ENCODE assay signal across 27 cellular contexts in the genomic region with DNA sequence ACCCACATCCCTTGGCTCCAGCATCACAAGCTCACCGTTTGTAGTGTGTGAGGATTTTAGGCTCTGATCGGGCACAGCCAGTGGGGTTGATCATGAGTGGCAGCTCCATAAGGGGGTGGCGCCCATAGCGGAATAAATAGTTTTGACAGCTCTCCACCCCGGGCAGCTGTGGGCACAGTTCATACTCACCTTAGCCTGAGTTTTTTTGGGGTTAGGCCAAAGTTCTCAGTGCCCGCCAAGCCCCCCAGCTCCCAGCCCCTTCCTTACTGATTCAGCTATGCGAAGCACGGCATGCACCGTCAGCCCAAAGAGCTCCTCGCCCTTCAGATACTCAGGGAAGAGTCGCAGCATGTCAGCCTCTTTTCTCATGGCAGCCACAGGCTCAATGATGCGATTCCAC. TPM values are rescaled to one million over a fixed set of nuclear protein-coding genes. Genes with fewer than 3 reads are reported as not detected.
DNase-seq lines count a peak whose midpoint lies in the region; ATAC-seq and TF ChIP-seq lines count a peak whose summit lies in the region.
"Had no signal": no experiment of that assay in that cellular context is flagged by ENCODE, and none has a peak within 500 bp of the region (broad histone marks: within the 10 kb centered on the region; RNA-seq: fewer than 3 reads in every experiment).

No MANE protein-coding gene starts in this region.

- no peaks in the 10 kb centered on the region for H3K27me3 ChIP-seq in CD8-positive, alpha-beta T cell (ENCODE audit: insufficient read depth, low read length)
- H3K27me3 ChIP-seq in osteoblast (ENCODE audit: insufficient read depth, low read length), result no peaks in the 10 kb centered on the region
- H3K27me3 ChIP-seq in mesenchymal stem cell (ENCODE audit: control insufficient read depth in 1 of 2, insufficient read depth in 1 of 2, low read length in 2 of 2), result no peaks in the 10 kb centered on the region
- H3K27me3 ChIP-seq: BLaER1 treated with 17β-estradiol and CSF1 and Interleukin-3, amounts not matched to agents 10 nM and 100 nM; MG63 had no signal

- no peak overlapping the region for H3K14ac ChIP-seq in mesenchymal stem cell (ENCODE audit: low read length in 2 of 2)

- no peak overlapping the region for H3K4me3 ChIP-seq in CD8-positive, alpha-beta T cell (ENCODE audit: low read depth, low read length)
- H3K4me3 ChIP-seq in osteoblast (ENCODE audit: insufficient read depth, low read length), result no peak overlapping the region
- H3K4me3 ChIP-seq in mesenchymal stem cell (ENCODE audit: insufficient read depth in 1 of 2, low read depth in 1 of 2, low read length in 2 of 2), result no peak overlapping the region
- H3K4me3 ChIP-seq: BLaER1 treated with 17β-estradiol and CSF1 and Interleukin-3, amounts not matched to agents 10 nM and 100 nM; MG63; PC-9 had no signal

- peaks cover 11% of the 10 kb centered on the region for H3K79me2 ChIP-seq in osteoblast (ENCODE audit: insufficient read depth, low read length)

- no peak for DNase-seq in CD8-positive, alpha-beta T cell
- DNase-seq in osteoblast (ENCODE audit: insufficient read length, low spot score, missing footprints), result peak; percentile 53
- DNase-seq in mesenchymal stem cell, result no peak
- no peak for DNase-seq in Right ventricle myocardium inferior (ENCODE audit: missing footprints)
- DNase-seq: AML-193; DMS153; DND-41; KBM-7; MG63; NCI-H1105 treated with DMSO at 0.1 percent for 48 hours; NCI-H146; NCI-H1930; NCI-H446; NCI-H526; NCI-H82; NK-92 treated with Interleukin-12 subunit alpha and Interleukin-12 subunit beta, amount 100 ng/mL, for 24 hours; PC-9; SHP77 had no signal

- H4K8ac ChIP-seq in mesenchymal stem cell (ENCODE audit: low read length), result no peak overlapping the region

- no peaks in the 10 kb centered on the region for H3K9me3 ChIP-seq in CD8-positive, alpha-beta T cell (ENCODE audit: low read length)
- H3K9me3 ChIP-seq in osteoblast (ENCODE audit: low read depth, low read length), result no peaks in the 10 kb centered on the region
- H3K9me3 ChIP-seq in mesenchymal stem cell (ENCODE audit: control insufficient read depth, low read length), result no peaks in the 10 kb centered on the region
- H3K9me3 ChIP-seq: BLaER1 treated with 17β-estradiol and CSF1 and Interleukin-3, amounts not matched to agents 10 nM and 100 nM; MG63 had no signal

- no peaks in the 10 kb centered on the region for H3K9me3 Mint-ChIP-seq in CD8-positive, alpha-beta T cell
- no peaks in the 10 kb centered on the region for H3K9me3 Mint-ChIP-seq in activated T-helper 17 cell treated with anti-CD3 and anti-CD28 coated beads, Interleukin-2, amount 50 U/mL, for 72 hours

- peaks cover 4% of the 10 kb centered on the region for H3K4me1 ChIP-seq in CD8-positive, alpha-beta T cell (ENCODE audit: insufficient read depth, low read length)
- H3K4me1 ChIP-seq in osteoblast (ENCODE audit: insufficient read depth, low read length) (peaks cover 5% of the 10 kb centered on the region), mesenchymal stem cell (ENCODE audit: control insufficient read depth, insufficient read depth, low read depth, low read length) (no peaks in the 10 kb centered on the region)

- H4K91ac ChIP-seq in mesenchymal stem cell (ENCODE audit: low read length), result no peak overlapping the region

- peaks cover 5% of the 10 kb centered on the region for H3K4me1 Mint-ChIP-seq in CD8-positive, alpha-beta T cell (ENCODE audit: low read depth)
- H3K4me1 Mint-ChIP-seq in activated T-helper 17 cell treated with anti-CD3 and anti-CD28 coated beads, Interleukin-2, amount 50 U/mL, for 72 hours, result peaks cover 6% of the 10 kb centered on the region

- no peak overlapping the region for H2AK5ac ChIP-seq in mesenchymal stem cell (ENCODE audit: low read length, severe bottlenecking)

- H3K18ac ChIP-seq in mesenchymal stem cell (ENCODE audit: low read depth in 1 of 2, low read length in 2 of 2), result no peak overlapping the region

- no peaks in the 10 kb centered on the region for H3K27me3 Mint-ChIP-seq in CD8-positive, alpha-beta T cell (ENCODE audit: low read depth)
- H3K27me3 Mint-ChIP-seq in activated T-helper 17 cell treated with anti-CD3 and anti-CD28 coated beads, Interleukin-2, amount 50 U/mL, for 72 hours, result no peaks in the 10 kb centered on the region

- no peak overlapping the region for H2BK5ac ChIP-seq in mesenchymal stem cell (ENCODE audit: low read depth, low read length, poor library complexity, severe bottlenecking)

- peaks cover 6% of the 10 kb centered on the region for H4K20me1 ChIP-seq in osteoblast (ENCODE audit: insufficient read depth, low read length)

- peaks cover 34% of the 10 kb centered on the region for H3K79me1 ChIP-seq in mesenchymal stem cell (replicated peaks; ENCODE audit: low read length, poor library complexity, severe bottlenecking)

- no peak overlapping the region for H2BK12ac ChIP-seq in mesenchymal stem cell (ENCODE audit: low read length in 2 of 2)

- no peak overlapping the region for H3K23ac ChIP-seq in mesenchymal stem cell (ENCODE audit: low read length in 2 of 2)

- ATAC-seq in CD8-positive, alpha-beta T cell, result no peak
- ATAC-seq in activated T-helper 17 cell treated with anti-CD3 and anti-CD28 coated beads, Interleukin-2, amount 50 U/mL, for 72 hours (replicated peaks), result no peak
- ATAC-seq in esophagus mucosa, result no peak
- no peak for ATAC-seq in Right ventricle myocardium inferior

- H3K4ac ChIP-seq in mesenchymal stem cell (ENCODE audit: low read depth in 1 of 2, low read length in 2 of 2), result no peak overlapping the region

- H2BK15ac ChIP-seq in mesenchymal stem cell (ENCODE audit: low read depth, poor library complexity, severe bottlenecking), result no peak overlapping the region

- peaks cover 54% of the 10 kb centered on the region for H3K36me3 ChIP-seq in CD8-positive, alpha-beta T cell (ENCODE audit: insufficient read depth, low read length)
- H3K36me3 ChIP-seq in osteoblast (ENCODE audit: insufficient read depth, low read length) (peaks cover 83% of the 10 kb centered on the region), mesenchymal stem cell (ENCODE audit: control insufficient read depth in 1 of 2, insufficient read depth in 2 of 2, low read depth in 1 of 2, low read length in 2 of 2) (peaks cover 82 to 83% of the 10 kb centered on the region in 2 experiments)

- POLR2A ChIA-PET in CD8-positive, alpha-beta T cell (lab: Charles Lee), result no interaction called here

- peak overlapping the region; percentile 59 for H3K27ac ChIP-seq in 22Rv1
- no peak overlapping the region for H3K27ac ChIP-seq in CD8-positive, alpha-beta T cell (ENCODE audit: low read depth, low read length)
- H3K27ac ChIP-seq in osteoblast (ENCODE audit: low read depth, low read length), result no peak overlapping the region
- H3K27ac ChIP-seq in mesenchymal stem cell (ENCODE audit: low read length, poor library complexity, severe bottlenecking), result no peak overlapping the region
- H3K27ac ChIP-seq: BLaER1 treated with 17β-estradiol and CSF1 and Interleukin-3, amounts not matched to agents 10 nM and 100 nM; PC-9 had no signal

- CTCF ChIA-PET in CD8-positive, alpha-beta T cell (lab: Charles Lee), result interaction anchor here (1.2 to 1.5 kb wide), 2 partner anchors 28 to 37 kb away, joined by 3 to 4 read pairs; no protein-coding TSS in a partner anchor

- H2BK120ac ChIP-seq in mesenchymal stem cell (ENCODE audit: low read depth, low read length), result no peak overlapping the region

- H3K27ac Mint-ChIP-seq in CD8-positive, alpha-beta T cell, result peak overlapping the region; percentile 67
- peak overlapping the region; percentile 69 for H3K27ac Mint-ChIP-seq in activated T-helper 17 cell treated with anti-CD3 and anti-CD28 coated beads, Interleukin-2, amount 50 U/mL, for 72 hours

- TF ChIP-seq CTCF in 22Rv1 (IDR thresholded peaks at IDR 0.05), result no peak
- TF ChIP-seq CTCF in CD8-positive, alpha-beta T cell (IDR thresholded peaks at IDR 0.05), result no peak
- TF ChIP-seq CTCF in osteoblast (IDR thresholded peaks at IDR 0.05; ENCODE audit: extremely low read depth, low read depth, low read length), result no peak

- intact Hi-C loops in CD8-positive, alpha-beta T cell (cut with DNase I, micrococcal nuclease), result no loop called here
- intact Hi-C loops in Right ventricle myocardium inferior (cut with DNase I), result no loop called here

- H2AFZ ChIP-seq in osteoblast (ENCODE audit: low read length) (no peak overlapping the region), mesenchymal stem cell (ENCODE audit: low read depth, low read length) (no peak overlapping the region)
- H2AFZ ChIP-seq: PC-9 had no signal

- H3K4me2 ChIP-seq in osteoblast (ENCODE audit: insufficient read depth, low read length), result no peak overlapping the region
- no peak overlapping the region for H3K4me2 ChIP-seq in mesenchymal stem cell (ENCODE audit: low read length, poor library complexity, severe bottlenecking)
- H3K4me2 ChIP-seq: BLaER1 treated with 17β-estradiol and CSF1 and Interleukin-3, amounts not matched to agents 10 nM and 100 nM; PC-9 had no signal

- H3K9ac ChIP-seq in mesenchymal stem cell (ENCODE audit: low read length), result no peak overlapping the region
- H3K9ac ChIP-seq: BLaER1 treated with 17β-estradiol and CSF1 and Interleukin-3, amounts not matched to agents 10 nM and 100 nM had no signal

- WGBS in mesenchymal stem cell, result 95% methylated on average over 12 of the region's 12 CpGs

- H3K36me3 Mint-ChIP-seq in CD8-positive, alpha-beta T cell, result peaks cover 83% of the 10 kb centered on the region
- H3K36me3 Mint-ChIP-seq in activated T-helper 17 cell treated with anti-CD3 and anti-CD28 coated beads, Interleukin-2, amount 50 U/mL, for 72 hours (ENCODE audit: low read depth), result peaks cover 80% of the 10 kb centered on the region

- H3K4me3 Mint-ChIP-seq in CD8-positive, alpha-beta T cell, result no peak overlapping the region
- H3K4me3 Mint-ChIP-seq in activated T-helper 17 cell treated with anti-CD3 and anti-CD28 coated beads, Interleukin-2, amount 50 U/mL, for 72 hours, result no peak overlapping the region

RNA-seq across cellular contexts. Expression of a gene that starts 6.0 kb away (rescaled TPM):
- total RNA-seq in CD8-positive, alpha-beta T cell, result 10 to 100 TPM; 30.2 to 34.3 TPM
- total RNA-seq in activated T-helper 17 cell treated with anti-CD3 and anti-CD28 coated beads, Interleukin-2, amount 50 U/mL, for 72 hours, result 10 to 100 TPM; 47.1 to 62.7 TPM
- 81.3 and 89.0 TPM in 2 replicates for total RNA-seq in osteoblast
- polyA plus RNA-seq in mesenchymal stem cell (2013, experiment 1 of 2), result 62.2 TPM
- 63.2 TPM for polyA plus RNA-seq in mesenchymal stem cell (2013, experiment 2 of 2)
- total RNA-seq in esophagus mucosa, result 52.8 TPM
- total RNA-seq in Right ventricle myocardium inferior, result 93.8 TPM

RNA-seq across cellular contexts. Expression of a gene that starts 25.4 kb away (rescaled TPM):
- 1 to 10 TPM; 1.3 TPM for total RNA-seq in CD8-positive, alpha-beta T cell
- 1 to 10 TPM in 1 of 2 donors, under 1 TPM in 1; 0.32 to 1.5 TPM for total RNA-seq in activated T-helper 17 cell treated with anti-CD3 and anti-CD28 coated beads, Interleukin-2, amount 50 U/mL, for 72 hours
- total RNA-seq in osteoblast (under 0.01 and 0.29 TPM in 2 replicates), esophagus mucosa (0.28 TPM), Right ventricle myocardium inferior (0.49 TPM)
- polyA plus RNA-seq in mesenchymal stem cell (2013, experiment 1 of 2), result 0.17 TPM
- 0.19 TPM for polyA plus RNA-seq in mesenchymal stem cell (2013, experiment 2 of 2)
- total RNA-seq: RPMI7951 had no signal

RNA-seq across cellular contexts. Expression of a gene that starts 36.1 kb away (rescaled TPM):
- total RNA-seq in CD8-positive, alpha-beta T cell, result 100 to 1,000 TPM; 112 to 127 TPM
- 10 to 100 TPM; 66.8 to 78.6 TPM for total RNA-seq in activated T-helper 17 cell treated with anti-CD3 and anti-CD28 coated beads, Interleukin-2, amount 50 U/mL, for 72 hours
- total RNA-seq in osteoblast, result 24.6 and 28.6 TPM in 2 replicates
- 14.1 TPM for polyA plus RNA-seq in mesenchymal stem cell (2013, experiment 1 of 2)
- polyA plus RNA-seq in mesenchymal stem cell (2013, experiment 2 of 2), result 11.6 TPM
- 48.2 TPM for total RNA-seq in esophagus mucosa
- total RNA-seq in Right ventricle myocardium inferior, result 33.5 TPM

RNA-seq across cellular contexts. Expression of a gene that starts 45.2 kb away (rescaled TPM):
- total RNA-seq in CD8-positive, alpha-beta T cell, result 1 to 10 TPM; 4.7 to 5.6 TPM
- 10 to 100 TPM; 12.2 to 19.3 TPM for total RNA-seq in activated T-helper 17 cell treated with anti-CD3 and anti-CD28 coated beads, Interleukin-2, amount 50 U/mL, for 72 hours
- total RNA-seq in osteoblast (0.72 and 0.88 TPM in 2 replicates), esophagus mucosa (0.44 TPM), Right ventricle myocardium inferior (0.41 TPM)
- polyA plus RNA-seq in mesenchymal stem cell (2013, experiment 1 of 2), result 0.83 TPM
- 0.86 TPM for polyA plus RNA-seq in mesenchymal stem cell (2013, experiment 2 of 2)

RNA-seq across cellular contexts. Expression of a gene that starts 46.4 kb away (rescaled TPM):
- total RNA-seq in CD8-positive, alpha-beta T cell, result 1 to 10 TPM; 5.6 to 5.9 TPM
- not detected for total RNA-seq in activated T-helper 17 cell treated with anti-CD3 and anti-CD28 coated beads, Interleukin-2, amount 50 U/mL, for 72 hours
- total RNA-seq in osteoblast (not detected in 2 replicates), esophagus mucosa (not detected), Right ventricle myocardium inferior (not detected)
- polyA plus RNA-seq in mesenchymal stem cell (2013, experiment 1 of 2), result not detected
- polyA plus RNA-seq in mesenchymal stem cell (2013, experiment 2 of 2), result not detected
- total RNA-seq: H4, LHCN-M2, PC-9, RPMI7951, SK-MEL-5 had no signal
- polyA plus RNA-seq: AG04450 had no signal
